ENCODE assay signal across 12 cellular contexts in genomic region chr1:26861286-26861701, GRCh38. TPM values are rescaled to one million over a fixed set of nuclear protein-coding genes. Genes with fewer than 3 reads are reported as not detected.
DNase-seq lines count a peak whose midpoint lies in the region; FAIRE-seq and TF ChIP-seq lines count a peak whose summit lies in the region.
"Had no signal": no experiment of that assay in that cellular context is flagged by ENCODE, and none has a peak within 500 bp of the region (broad histone marks: within the 10 kb centered on the region; RNA-seq: fewer than 3 reads in every experiment).

No MANE protein-coding gene starts in this region.

- CTCF ChIA-PET in MCF 10A (lab: Yijun Ruan, JAX) = interaction anchor here (0.5 to 3.5 kb wide), 10 partner anchors 10 to 690 kb away, joined by 3 to 28 read pairs (median 4); partner anchors contain the start of gene ZNF593OS

- peak; percentile 22; the same call in 1 of the 2 replicates for TF ChIP-seq RAD21 in Ishikawa (IDR thresholded peaks at IDR 0.05; ENCODE audit: low read depth)

- POLR2A ChIA-PET in MCF 10A (lab: Yijun Ruan, JAX) = interaction anchor here (0.6 to 9.7 kb wide), 15 partner anchors 12 to 582 kb away, joined by 3 to 131 read pairs (median 4); partner anchors contain the start of genes GPATCH3, GPN2 and TRNP1

- peak; percentile 14 for TF ChIP-seq CTCF in MCF 10A (IDR thresholded peaks at IDR 0.05; ENCODE audit: unreplicated experiment)
- no peak for TF ChIP-seq CTCF in nephron (IDR thresholded peaks at IDR 0.05; ENCODE audit: unreplicated experiment in 3 of 3)
- TF ChIP-seq CTCF in D721Med (IDR thresholded peaks at IDR 0.05; ENCODE audit: insufficient read depth, missing control alignments) = no peak
- TF ChIP-seq CTCF in adrenal gland (IDR thresholded peaks at IDR 0.05) = no peak

- no peak overlapping the region for H3K4me3 ChIP-seq in adrenal gland

- H3K27me3 ChIP-seq in adrenal gland = no peaks in the 10 kb centered on the region

- 75 to 87% (median 83%) methylated on average over 4 to 5 of the region's 5 CpGs for WGBS in adrenal gland, 4 donors

- H3K4me1 ChIP-seq in adrenal gland (replicated peaks in 1 of 2) = peaks cover 4 to 5% of the 10 kb centered on the region in 2 donors

- no TSS peak for BruUV-seq in MCF 10A (replicated peaks; lab: Mats Ljungman, UMichigan)

- no peaks in the 10 kb centered on the region for H3K27me3 Mint-ChIP-seq in MCF 10A (ENCODE audit: insufficient read depth, unreplicated experiment)
- peaks cover 4% of the 10 kb centered on the region for H3K27me3 Mint-ChIP-seq in nephron (ENCODE audit: low read depth)

- H3K36me3 ChIP-seq in adrenal gland (replicated peaks in 1 of 2) = no peaks in the 10 kb centered on the region

- no peaks in the 10 kb centered on the region for H3K9me3 ChIP-seq in adrenal gland (replicated peaks in 1 of 3)

- no peak for TF ChIP-seq EP300 in Ishikawa (IDR thresholded peaks at IDR 0.05; ENCODE audit: borderline replicate concordance)

- TF ChIP-seq POLR2A in adrenal gland (IDR thresholded peaks at IDR 0.05) = no peak

- H3K36me3 Mint-ChIP-seq in MCF 10A (ENCODE audit: insufficient read depth, unreplicated experiment) = peaks cover 10% of the 10 kb centered on the region
- H3K36me3 Mint-ChIP-seq in nephron (ENCODE audit: low read depth) = no peaks in the 10 kb centered on the region

- DNase-seq in AG20443 (ENCODE audit: low spot score) (peak; percentile 41), MCF 10A (ENCODE audit: unreplicated experiment) (peak; percentile 91), D721Med (ENCODE audit: insufficient read length, low spot score) (no peak), adrenal gland (no peak), DMS53 (lab: John Stamatoyannopoulos, UW) (no peak), occipital lobe (lab: John Stamatoyannopoulos, UW) (no peak)
- DNase-seq: GF-D8, SHP77 had no signal

- H3K9me3 Mint-ChIP-seq in MCF 10A (ENCODE audit: unreplicated experiment) (no peaks in the 10 kb centered on the region), nephron (no peaks in the 10 kb centered on the region)

- H3K4me3 Mint-ChIP-seq in MCF 10A (ENCODE audit: unreplicated experiment) (peak overlapping the region; percentile 97), nephron (peak overlapping the region in 2 of 3 experiments; percentile 24 to 41)

- FAIRE-seq in D721Med (lab: Jason Lieb, UNC) = no peak
- FAIRE-seq: colon, kidney had no signal

- no peak overlapping the region for H3K27ac ChIP-seq in adrenal gland

- intact Hi-C loops in MCF 10A (cut with micrococcal nuclease) (no loop called here), adrenal gland (cut with DNase I) (no loop called here)

- H3K4me1 Mint-ChIP-seq in MCF 10A (ENCODE audit: insufficient read depth, unreplicated experiment) = peaks cover 34% of the 10 kb centered on the region
- peaks cover 23% of the 10 kb centered on the region for H3K4me1 Mint-ChIP-seq in nephron

- peak overlapping the region; percentile 94 for H3K27ac Mint-ChIP-seq in MCF 10A (ENCODE audit: low read depth, unreplicated experiment)
- H3K27ac Mint-ChIP-seq in nephron = no peak overlapping the region

TF ChIP-seq in Ishikawa, 13 proteins besides CTCF, POLR2A, EP300 and RAD21:
- TF ChIP-seq REST (IDR thresholded peaks at IDR 0.05; ENCODE audit: low read depth) (no peak), CEBPB (IDR thresholded peaks at IDR 0.05) (no peak), MAX (IDR thresholded peaks at IDR 0.05) (no peak), FOXM1 (IDR thresholded peaks at IDR 0.05; ENCODE audit: borderline replicate concordance, low read depth) (no peak), EGR1 (IDR thresholded peaks at IDR 0.05) (no peak), YY1 (IDR thresholded peaks at IDR 0.05; ENCODE audit: low read depth) (no peak)

RNA-seq across cellular contexts. Expression of gene SFN, which starts 1.7 kb away (rescaled TPM):
- 270 and 337 TPM in 2 replicates for total RNA-seq in MCF 10A (2022)
- total RNA-seq in adrenal gland = under 1 TPM in 4 of 8 donors, not detected in 4; 0.23 to 0.43 (median 0.40) TPM
- 1 to 10 TPM in 1 of 3 donors, under 1 TPM in 2; 0.33 to 1.1 (median 0.56) TPM for polyA plus RNA-seq in adrenal gland
- total RNA-seq in occipital lobe = not detected

RNA-seq across cellular contexts. Expression of gene GPN2, which starts 28.8 kb away (rescaled TPM):
- total RNA-seq in MCF 10A (2022) (38.9 and 39.7 TPM in 2 replicates), adrenal gland (10 to 100 TPM; 17.2 to 50.7 (median 35.0) TPM), occipital lobe (11.5 TPM)
- 10 to 100 TPM; 17.4 to 35.0 (median 19.1) TPM for polyA plus RNA-seq in adrenal gland

RNA-seq across cellular contexts. Expression of gene ZDHHC18, which starts 34.8 kb away (rescaled TPM):
- total RNA-seq in MCF 10A (2022) (14.0 and 15.5 TPM in 2 replicates), adrenal gland (10 to 100 TPM in 4 of 8 donors, 1 to 10 TPM in 4; 4.9 to 16.5 (median 10.0) TPM), occipital lobe (19.2 TPM)
- 10 to 100 TPM in 2 of 3 donors, 1 to 10 TPM in 1; 5.7 to 13.4 (median 11.7) TPM for polyA plus RNA-seq in adrenal gland

RNA-seq across cellular contexts. Expression of gene GPATCH3, which starts 39.0 kb away (rescaled TPM):
- 9.9 and 14.1 TPM in 2 replicates for total RNA-seq in MCF 10A (2022)
- 10 to 100 TPM; 10.8 to 22.2 (median 14.9) TPM for total RNA-seq in adrenal gland
- polyA plus RNA-seq in adrenal gland = 10 to 100 TPM in 2 of 3 donors, 1 to 10 TPM in 1; 9.2 to 36.7 (median 22.1) TPM
- 8.1 TPM for total RNA-seq in occipital lobe

RNA-seq across cellular contexts. Expression of gene NR0B2, which starts 52.5 kb away (rescaled TPM):
- total RNA-seq in MCF 10A (2022) (not detected in 2 replicates), adrenal gland (10 to 100 TPM in 6 of 8 donors, 1 to 10 TPM in 2; 7.1 to 62.7 (median 14.9) TPM), occipital lobe (not detected)
- polyA plus RNA-seq in adrenal gland = 1 to 10 TPM; 7.6 to 8.3 (median 8.0) TPM

Comparison
In these comparisons a context has a peak if more than half of its experiments do, and no peak if none do; other contexts are left out.
1. DNase-seq: peak in AG20443 (single experiment) and MCF 10A (single experiment); none in D721Med (single experiment), adrenal gland (0 of 7), DMS53 (single experiment) and occipital lobe (single experiment).
2. RNA of gene SFN, which starts 1.7 kb away (total RNA-seq): 270 to 337 TPM in MCF 10A; 0.23 to 0.43 TPM in adrenal gland and not detected in occipital lobe (single experiment); every median in the first group is over 100 times any median in the second.